In the genomic region with DNA sequence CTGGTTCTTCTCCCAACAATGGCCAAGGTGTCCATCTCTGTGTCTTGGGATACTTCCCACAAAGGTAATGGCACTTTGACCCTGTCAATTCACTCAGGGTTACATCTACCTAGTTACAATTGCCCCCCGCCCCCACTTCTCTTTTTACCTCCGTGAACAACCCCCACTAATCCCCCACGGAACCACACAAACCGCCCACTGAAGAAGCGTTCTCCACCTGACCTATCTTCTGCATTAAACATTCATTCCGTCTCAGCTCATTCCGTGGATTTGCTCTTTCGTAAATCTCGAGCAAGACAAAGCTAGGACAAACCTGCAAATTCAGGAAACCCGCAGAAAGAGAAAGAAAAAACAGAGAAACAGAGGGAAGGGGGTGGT, we compare ENCODE assay signal across 8 cellular contexts. TPM values are rescaled to one million over a fixed set of nuclear protein-coding genes. Genes with fewer than 3 reads are reported as not detected.
DNase-seq lines count a peak whose midpoint lies in the region; ATAC-seq, FAIRE-seq and TF ChIP-seq lines count a peak whose summit lies in the region.

No MANE protein-coding gene starts in this region.

- no peak overlapping the region for H3K4me3 Mint-ChIP-seq in natural killer cell treated with Interleukin-12 subunit alpha and Interleukin-12 subunit beta and Interleukin-15 and Interleukin-18, amount 100 ng/mL, for 72 hours
- no peak overlapping the region for H3K4me3 Mint-ChIP-seq in activated T-cell treated with anti-CD3 and anti-CD28 coated beads, Interleukin-2, amount 50 U/mL, for 24 hours

- H3K27me3 ChIP-seq in brain microvascular endothelial cell (replicated peaks): no peaks in the 10 kb centered on the region

- peak overlapping the region; percentile 79 for H3K27ac ChIP-seq in brain microvascular endothelial cell

- intact Hi-C loops in mucosa of descending colon (cut with DNase I, micrococcal nuclease): no loop called here

- H3K4me3 ChIP-seq in AG09309 (ENCODE audit: control insufficient read depth, low read depth, low read length) (peak overlapping the region; percentile 92), brain microvascular endothelial cell (ENCODE audit: low read depth, low read length) (peak overlapping the region; percentile 96), mucosa of descending colon (peak overlapping the region; percentile 57)

- no peaks in the 10 kb centered on the region for H3K9me3 Mint-ChIP-seq in natural killer cell treated with Interleukin-12 subunit alpha and Interleukin-12 subunit beta and Interleukin-15 and Interleukin-18, amount 100 ng/mL, for 72 hours
- no peaks in the 10 kb centered on the region for H3K9me3 Mint-ChIP-seq in activated T-cell treated with anti-CD3 and anti-CD28 coated beads, Interleukin-2, amount 50 U/mL, for 24 hours

- H3K36me3 ChIP-seq in brain microvascular endothelial cell (replicated peaks) (no peaks in the 10 kb centered on the region), mucosa of descending colon (ENCODE audit: low read depth) (no peaks in the 10 kb centered on the region)

- TF ChIP-seq CTCF in AG09309 (IDR thresholded peaks at IDR 0.05; ENCODE audit: control insufficient read depth, insufficient read depth, low read depth, low read length, missing control alignments) (no peak), brain microvascular endothelial cell (IDR thresholded peaks at IDR 0.05; ENCODE audit: low read depth, low read length, missing control alignments) (no peak), mucosa of descending colon (IDR thresholded peaks at IDR 0.05) (no peak)

- in situ Hi-C loops in brain microvascular endothelial cell (cut with HindIII; ENCODE audit: low pct_ligation_motif_present, low sequenced_read_pairs): loop anchor here (25.0 kb wide), 1 partner anchor 253 kb away; no protein-coding TSS in a partner anchor

- FAIRE-seq in HTR-8/SVneo (lab: Jason Lieb, UNC): peak; percentile 26

- H3K4me1 ChIP-seq in mucosa of descending colon (ENCODE audit: low read depth): peaks cover 23% of the 10 kb centered on the region

- ATAC-seq in mucosa of descending colon (peak; percentile 1), HG02938 (IDR thresholded peaks at IDR 0.05; ENCODE audit: unreplicated experiment) (no peak)
- no peak for ATAC-seq in natural killer cell treated with Interleukin-12 subunit alpha and Interleukin-12 subunit beta and Interleukin-15 and Interleukin-18, amount 100 ng/mL, for 72 hours

- H3K36me3 Mint-ChIP-seq in natural killer cell treated with Interleukin-12 subunit alpha and Interleukin-12 subunit beta and Interleukin-15 and Interleukin-18, amount 100 ng/mL, for 72 hours: peaks cover under 1% of the 10 kb centered on the region
- H3K36me3 Mint-ChIP-seq in activated T-cell treated with anti-CD3 and anti-CD28 coated beads, Interleukin-2, amount 50 U/mL, for 24 hours (ENCODE audit: low read depth): peaks cover 17% of the 10 kb centered on the region

- H3K27me3 Mint-ChIP-seq in natural killer cell treated with Interleukin-12 subunit alpha and Interleukin-12 subunit beta and Interleukin-15 and Interleukin-18, amount 100 ng/mL, for 72 hours: no peaks in the 10 kb centered on the region
- H3K27me3 Mint-ChIP-seq in activated T-cell treated with anti-CD3 and anti-CD28 coated beads, Interleukin-2, amount 50 U/mL, for 24 hours: no peaks in the 10 kb centered on the region

- H3K9me3 ChIP-seq in mucosa of descending colon: no peaks in the 10 kb centered on the region

- H3K4me1 Mint-ChIP-seq in natural killer cell treated with Interleukin-12 subunit alpha and Interleukin-12 subunit beta and Interleukin-15 and Interleukin-18, amount 100 ng/mL, for 72 hours (ENCODE audit: low read depth in 2 of 2): peaks cover 16 to 33% of the 10 kb centered on the region in 2 donors
- H3K4me1 Mint-ChIP-seq in activated T-cell treated with anti-CD3 and anti-CD28 coated beads, Interleukin-2, amount 50 U/mL, for 24 hours (ENCODE audit: low read depth): peaks cover 56% of the 10 kb centered on the region

- no peak overlapping the region for H3K27ac Mint-ChIP-seq in natural killer cell treated with Interleukin-12 subunit alpha and Interleukin-12 subunit beta and Interleukin-15 and Interleukin-18, amount 100 ng/mL, for 72 hours
- H3K27ac Mint-ChIP-seq in activated T-cell treated with anti-CD3 and anti-CD28 coated beads, Interleukin-2, amount 50 U/mL, for 24 hours: no peak overlapping the region

- DNase-seq in AG09309 (ENCODE audit: low read depth): no peak
- DNase-seq in HTR-8/SVneo (ENCODE audit: insufficient read length, low spot score): no peak
- DNase-seq in brain microvascular endothelial cell: no peak
- DNase-seq in mucosa of descending colon: peak in 1 of 3 donors; percentile 38
- DNase-seq in NCI-H2081 treated with DMSO at 0.1 percent for 48 hours (lab: John Stamatoyannopoulos, UW): no peak
- no peak for DNase-seq in natural killer cell treated with Interleukin-12 subunit alpha and Interleukin-12 subunit beta and Interleukin-15 and Interleukin-18, amount 100 ng/mL, for 72 hours (ENCODE audit: low spot score)
- DNase-seq in activated T-cell treated with anti-CD3 and anti-CD28 coated beads, Interleukin-2, amount 50 U/mL, for 24 hours: no peak

RNA-seq across cellular contexts. Expression of gene TMEM30A, which starts 0.7 kb away (rescaled TPM):
- total RNA-seq in mucosa of descending colon: 100 to 1,000 TPM in 1 of 3 donors, 10 to 100 TPM in 2; 87.0 to 127 (median 91.7) TPM
- total RNA-seq in natural killer cell treated with Interleukin-12 subunit alpha and Interleukin-12 subunit beta and Interleukin-15 and Interleukin-18, amount 100 ng/mL, for 72 hours: 10 to 100 TPM; 60.6 to 81.4 TPM

RNA-seq across cellular contexts. Expression of gene COX7A2, which starts 40.3 kb away (rescaled TPM):
- 100 to 1,000 TPM; 493 to 721 (median 652) TPM for total RNA-seq in mucosa of descending colon
- total RNA-seq in natural killer cell treated with Interleukin-12 subunit alpha and Interleukin-12 subunit beta and Interleukin-15 and Interleukin-18, amount 100 ng/mL, for 72 hours: 100 to 1,000 TPM; 108 to 521 TPM
